11 cellular contexts compared by ENCODE assay signal in the genomic region with DNA sequence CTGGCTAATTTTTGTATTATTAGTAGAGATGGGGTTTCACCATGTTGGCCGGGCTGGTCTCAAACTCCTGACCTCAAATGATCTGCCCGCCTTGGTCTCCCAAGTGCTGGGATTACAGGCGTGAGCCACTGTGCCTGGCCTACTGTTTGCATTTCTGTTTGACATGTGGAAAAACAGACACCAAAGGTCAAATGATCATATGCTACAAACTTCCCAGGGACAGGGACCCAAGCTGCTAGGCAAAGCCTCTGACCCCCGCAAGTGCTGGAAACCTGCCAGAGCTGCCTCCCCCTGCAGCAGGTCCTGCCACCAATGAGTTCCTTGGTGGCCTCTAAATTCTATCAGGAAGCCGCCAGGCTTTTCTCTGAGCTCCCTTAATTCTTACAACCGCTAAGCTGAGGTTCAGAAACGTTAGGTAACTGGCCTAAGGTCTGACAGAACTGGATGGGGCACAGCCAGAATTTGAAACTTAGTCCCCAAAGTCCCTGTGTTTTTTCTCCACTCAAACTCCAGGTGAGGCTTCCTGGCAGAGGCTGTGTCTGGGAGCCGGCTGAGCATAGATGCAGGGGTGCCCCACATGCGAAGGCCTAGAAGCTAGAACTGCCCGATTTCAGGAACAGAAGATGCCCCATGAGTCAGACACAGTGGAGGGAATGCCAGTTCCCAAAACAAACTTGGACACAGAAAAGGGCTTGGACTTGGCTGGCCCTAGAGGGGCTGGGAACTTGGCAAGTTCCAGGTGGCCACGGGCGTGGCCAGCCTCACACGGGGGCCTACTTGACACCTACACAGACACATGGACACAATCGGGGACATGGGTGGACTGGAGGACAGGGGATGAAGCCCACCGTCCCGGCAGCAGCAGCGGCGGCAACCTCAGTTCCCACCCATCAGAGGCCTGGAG. TPM values are rescaled to one million over a fixed set of nuclear protein-coding genes. Genes with fewer than 3 reads are reported as not detected.
DNase-seq lines count a peak whose midpoint lies in the region; ATAC-seq, FAIRE-seq and TF ChIP-seq lines count a peak whose summit lies in the region.
"Had no signal": no experiment of that assay in that cellular context is flagged by ENCODE, and none has a peak within 500 bp of the region (broad histone marks: within the 10 kb centered on the region; RNA-seq: fewer than 3 reads in every experiment).

No MANE protein-coding gene starts in this region.

- peak overlapping the region; percentile 65 for H4K91ac ChIP-seq in mesenchymal stem cell (ENCODE audit: low read length)

- WGBS in mesenchymal stem cell = 82% methylated on average over 18 of the region's 18 CpGs
- WGBS in tibial nerve, 2 donors = 41 to 42% methylated on average over 18 of the region's 18 CpGs

- peaks cover 100% of the 10 kb centered on the region for H3K79me2 ChIP-seq in PC-9 (ENCODE audit: low read depth)

- no peak overlapping the region for H2AK5ac ChIP-seq in mesenchymal stem cell (ENCODE audit: low read length, severe bottlenecking)

- H2BK12ac ChIP-seq in mesenchymal stem cell (ENCODE audit: low read length in 2 of 2) = peak overlapping the region in 1 of 2 experiments; percentile 39

- peak overlapping the region; percentile 20 for H3K27ac ChIP-seq in PC-9
- H3K27ac ChIP-seq in colonic mucosa = peak overlapping the region; percentile 11
- H3K27ac ChIP-seq in mesenchymal stem cell (ENCODE audit: low read length, poor library complexity, severe bottlenecking) = peak overlapping the region; percentile 7
- peak overlapping the region; percentile 21 to 100 (median 84) for H3K27ac ChIP-seq in tibial nerve

- no peak overlapping the region for H3K4me3 Mint-ChIP-seq in immature natural killer cell
- H3K4me3 Mint-ChIP-seq: stimulated activated naive CD8-positive, alpha-beta T cell treated with anti-CD3 and anti-CD28 coated beads, Interleukin-15, Interleukin-2, amounts not matched to agents 100 ng/mL and 50 ng/mL, for 24 hours had no signal

- peak overlapping the region in 1 of 2 experiments; percentile 68 for H3K18ac ChIP-seq in mesenchymal stem cell (ENCODE audit: low read depth in 1 of 2, low read length in 2 of 2)

- FAIRE-seq in D721Med (lab: Jason Lieb, UNC) (no peak), GM12892 (lab: Jason Lieb, UNC) (no peak)
- FAIRE-seq: HTR-8/SVneo had no signal

- no peaks in the 10 kb centered on the region for H3K9me3 Mint-ChIP-seq in immature natural killer cell
- H3K9me3 Mint-ChIP-seq: stimulated activated naive CD8-positive, alpha-beta T cell treated with anti-CD3 and anti-CD28 coated beads, Interleukin-15, Interleukin-2, amounts not matched to agents 100 ng/mL and 50 ng/mL, for 24 hours had no signal

- H3K27ac Mint-ChIP-seq in immature natural killer cell = peak overlapping the region in 2 of 6 donors; percentile 55 to 73

- H3K9ac ChIP-seq in colonic mucosa (ENCODE audit: low read depth in 2 of 2, low read length in 2 of 2) = no peak overlapping the region
- peak overlapping the region; percentile 46 for H3K9ac ChIP-seq in mesenchymal stem cell (ENCODE audit: low read length)

- no TSS peak for BruUV-seq in PC-9 (replicated peaks; lab: Mats Ljungman, UMichigan)

- H3K9me3 ChIP-seq in PC-9 (ENCODE audit: insufficient read depth, low read depth) (no peaks in the 10 kb centered on the region), colonic mucosa (no peaks in the 10 kb centered on the region), mesenchymal stem cell (ENCODE audit: control insufficient read depth, low read length) (no peaks in the 10 kb centered on the region), tibial nerve (no peaks in the 10 kb centered on the region)

- H2AFZ ChIP-seq in PC-9 (no peak overlapping the region), mesenchymal stem cell (ENCODE audit: low read depth, low read length) (no peak overlapping the region)

- H3K4ac ChIP-seq in mesenchymal stem cell (ENCODE audit: low read depth in 1 of 2, low read length in 2 of 2) = peak overlapping the region in 1 of 2 experiments; percentile 7

- no peak overlapping the region for H2BK5ac ChIP-seq in mesenchymal stem cell (ENCODE audit: low read depth, low read length, poor library complexity, severe bottlenecking)

- H3K4me2 ChIP-seq in PC-9 = no peak overlapping the region
- H3K4me2 ChIP-seq in mesenchymal stem cell (ENCODE audit: low read length, poor library complexity, severe bottlenecking) = no peak overlapping the region

- H4K20me1 ChIP-seq in PC-9 (ENCODE audit: insufficient read depth) = peaks cover 65% of the 10 kb centered on the region

- H3K27me3 Mint-ChIP-seq in immature natural killer cell (ENCODE audit: low read depth in 3 of 3) = peaks cover 0 to 4% (median 0%) of the 10 kb centered on the region in 3 donors
- H3K27me3 Mint-ChIP-seq: stimulated activated naive CD8-positive, alpha-beta T cell treated with anti-CD3 and anti-CD28 coated beads, Interleukin-15, Interleukin-2, amounts not matched to agents 100 ng/mL and 50 ng/mL, for 24 hours had no signal

- H2BK15ac ChIP-seq in mesenchymal stem cell (ENCODE audit: low read depth, poor library complexity, severe bottlenecking) = peak overlapping the region; percentile 55

- DNase-seq in PC-9 (no peak), colonic mucosa (no peak), mesenchymal stem cell (peak; percentile 50), tibial nerve (ENCODE audit: low spot score in 2 of 2) (no peak), D721Med (ENCODE audit: insufficient read length, low spot score) (no peak), GM12892 (ENCODE audit: insufficient read length) (no peak), immature natural killer cell (no peak)
- DNase-seq: activated CD8-positive, alpha-beta memory T cell treated with anti-CD3 and anti-CD28 coated beads for 24 hours had no signal

- intact Hi-C loops in PC-9 (cut with micrococcal nuclease; ENCODE audit: unreplicated experiment) (loop anchor here (10.0 kb wide), 1 partner anchor 395 kb away; a partner anchor contains a TSS), colonic mucosa (cut with DNase I) (loop anchor here (5.0 kb wide), 1 partner anchor 38 kb away; a partner anchor contains a TSS)

- H3K36me3 ChIP-seq in PC-9 (ENCODE audit: low read depth) (peaks cover 52% of the 10 kb centered on the region; the same call in 1 of the 2 replicates), colonic mucosa (no peaks in the 10 kb centered on the region), mesenchymal stem cell (ENCODE audit: control insufficient read depth in 1 of 2, insufficient read depth in 2 of 2, low read depth in 1 of 2, low read length in 2 of 2) (peaks cover 47 to 64% of the 10 kb centered on the region in 2 experiments), tibial nerve (peaks cover 0 to 22% (median 0%) of the 10 kb centered on the region in 3 donors)

- no peak for ATAC-seq in HG03025 (IDR thresholded peaks at IDR 0.05; ENCODE audit: low FRiP score, unreplicated experiment)

- no peaks in the 10 kb centered on the region for H3K9me2 ChIP-seq in PC-9 (ENCODE audit: insufficient read depth)

- CTCF ChIA-PET in PC-9 (lab: Charles Lee) = no interaction called here

- H3K4me1 Mint-ChIP-seq in immature natural killer cell = peaks cover 54 to 75% of the 10 kb centered on the region in 2 donors

- H3K4me1 ChIP-seq in PC-9 (replicated peaks; ENCODE audit: insufficient read depth) (peaks cover 54% of the 10 kb centered on the region), colonic mucosa (peaks cover 4% of the 10 kb centered on the region), mesenchymal stem cell (ENCODE audit: control insufficient read depth, insufficient read depth, low read depth, low read length) (peaks cover 62% of the 10 kb centered on the region), tibial nerve (peaks cover 3 to 100% (median 77%) of the 10 kb centered on the region in 4 donors)

- no peaks in the 10 kb centered on the region for H3K79me1 ChIP-seq in mesenchymal stem cell (replicated peaks; ENCODE audit: low read length, poor library complexity, severe bottlenecking)

- POLR2A ChIA-PET in PC-9 (lab: Charles Lee; ENCODE audit: unreplicated experiment) = no interaction called here

- TF ChIP-seq CTCF in PC-9 (conservative IDR thresholded peaks at IDR 0.05) (no peak), colonic mucosa (IDR thresholded peaks at IDR 0.05) (no peak), tibial nerve (IDR thresholded peaks at IDR 0.05) (no peak), D721Med (IDR thresholded peaks at IDR 0.05; ENCODE audit: insufficient read depth, missing control alignments) (no peak)

- H3K27me3 ChIP-seq in PC-9 (ENCODE audit: insufficient read depth, low read depth) (no peaks in the 10 kb centered on the region), colonic mucosa (no peaks in the 10 kb centered on the region), mesenchymal stem cell (ENCODE audit: control insufficient read depth in 1 of 2, insufficient read depth in 1 of 2, low read length in 2 of 2) (no peaks in the 10 kb centered on the region), tibial nerve (no peaks in the 10 kb centered on the region)

- no peak overlapping the region for H4K8ac ChIP-seq in mesenchymal stem cell (ENCODE audit: low read length)

- peak in 1 of 2 donors; percentile 17 for TF ChIP-seq EP300 in tibial nerve (IDR thresholded peaks at IDR 0.05)

- no peak overlapping the region for H3K4me3 ChIP-seq in PC-9
- no peak overlapping the region for H3K4me3 ChIP-seq in colonic mucosa
- peak overlapping the region in 1 of 2 experiments; percentile 57 for H3K4me3 ChIP-seq in mesenchymal stem cell (ENCODE audit: insufficient read depth in 1 of 2, low read depth in 1 of 2, low read length in 2 of 2)
- no peak overlapping the region for H3K4me3 ChIP-seq in tibial nerve

- H3F3A ChIP-seq in PC-9 (ENCODE audit: insufficient read depth, low read depth) = peaks cover 61% of the 10 kb centered on the region

- H3K23ac ChIP-seq in mesenchymal stem cell (ENCODE audit: low read length in 2 of 2) = no peak overlapping the region

- H3K14ac ChIP-seq in mesenchymal stem cell (ENCODE audit: low read length in 2 of 2) = no peak overlapping the region

- H3K36me3 Mint-ChIP-seq in immature natural killer cell = no peaks in the 10 kb centered on the region

- peak overlapping the region; percentile 23 for H2BK120ac ChIP-seq in mesenchymal stem cell (ENCODE audit: low read depth, low read length)

- TF ChIP-seq POLR2A in tibial nerve (IDR thresholded peaks at IDR 0.05) = no peak
- no peak for TF ChIP-seq POLR2A in GM12892 (IDR thresholded peaks at IDR 0.05; ENCODE audit: low read depth, low read length)

RNA-seq across cellular contexts. Expression of a gene that starts 7.4 kb away (rescaled TPM):
- total RNA-seq in PC-9 (2021) (331 and 348 TPM in 2 replicates), colonic mucosa (10 to 100 TPM; 97.0 to 97.2 TPM), tibial nerve (100 to 1,000 TPM; 122 to 235 (median 164) TPM)
- polyA plus RNA-seq in mesenchymal stem cell (2013, experiment 1 of 2) = 175 TPM
- 170 TPM for polyA plus RNA-seq in mesenchymal stem cell (2013, experiment 2 of 2)
- polyA plus RNA-seq in GM12892 (2012; ENCODE audit: missing spikeins) = 53.9 TPM
- 10 to 100 TPM in 1 of 3 donors, 1 to 10 TPM in 2; 7.5 to 12.1 (median 8.6) TPM for polyA plus RNA-seq in immature natural killer cell

RNA-seq across cellular contexts. Expression of a gene that starts 37.1 kb away (rescaled TPM):
- 185 and 192 TPM in 2 replicates for total RNA-seq in PC-9 (2021)
- 10 to 100 TPM; 58.8 to 61.6 TPM for total RNA-seq in colonic mucosa
- 71.3 TPM for polyA plus RNA-seq in mesenchymal stem cell (2013, experiment 1 of 2)
- polyA plus RNA-seq in mesenchymal stem cell (2013, experiment 2 of 2) = 71.6 TPM
- total RNA-seq in tibial nerve = 100 to 1,000 TPM in 1 of 4 donors, 10 to 100 TPM in 3; 61.1 to 138 (median 72.0) TPM
- polyA plus RNA-seq in GM12892 (2012; ENCODE audit: missing spikeins) = 3.6 TPM
- polyA plus RNA-seq in immature natural killer cell = 10 to 100 TPM; 12.1 to 50.7 (median 30.3) TPM

Comparison
In these comparisons a context has a peak if more than half of its experiments do, and no peak if none do; other contexts are left out.
1. H3K27ac ChIP-seq: peak in every context shown above with its lines; median percentile 84 in tibial nerve; 20 in PC-9; 11 in colonic mucosa; 7 in mesenchymal stem cell.